25 cellular contexts compared by ENCODE assay signal in genomic region chr11:116482716-116483115, GRCh38.
DNase-seq lines count a peak whose midpoint lies in the region; ATAC-seq, FAIRE-seq and TF ChIP-seq lines count a peak whose summit lies in the region.
"Had no signal": no experiment of that assay in that cellular context is flagged by ENCODE, and none has a peak within 500 bp of the region (broad histone marks: within the 10 kb centered on the region; RNA-seq: fewer than 3 reads in every experiment).

No MANE protein-coding gene starts in this region.

- H4K20me1 ChIP-seq in hepatocyte (ENCODE audit: insufficient read depth, poor library complexity, severe bottlenecking), result no peaks in the 10 kb centered on the region
- H4K20me1 ChIP-seq: BLaER1 treated with 17β-estradiol and CSF1 and Interleukin-3, amounts not matched to agents 10 nM and 100 nM had no signal

- TF ChIP-seq CTCF in WERI-Rb-1 (IDR thresholded peaks at IDR 0.05; ENCODE audit: low read depth, low read length) (no peak), hepatocyte (IDR thresholded peaks at IDR 0.05; ENCODE audit: poor library complexity) (no peak), mucosa of descending colon (IDR thresholded peaks at IDR 0.05) (no peak)

- ATAC-seq in mucosa of descending colon, result peak; percentile 20
- no peak for ATAC-seq in HG03045 (IDR thresholded peaks at IDR 0.05; ENCODE audit: unreplicated experiment)
- ATAC-seq: CD8-positive, alpha-beta T cell; GM12878 had no signal

- no peaks in the 10 kb centered on the region for H3K79me2 ChIP-seq in hepatocyte

- 80% methylated on average over 4 of the region's 4 CpGs for WGBS in hepatocyte (ENCODE audit: low lambda C conversion rate, missing lambda C conversion rate)
- WGBS in small intestine, 3 donors, result 63 to 70% (median 66%) methylated on average over 4 of the region's 4 CpGs

- H3K4me3 ChIP-seq in WERI-Rb-1 (ENCODE audit: low read depth, low read length), result no peak overlapping the region
- H3K4me3 ChIP-seq in hepatocyte, result no peak overlapping the region
- H3K4me3 ChIP-seq in mucosa of descending colon, result no peak overlapping the region
- no peak overlapping the region for H3K4me3 ChIP-seq in small intestine (ENCODE audit: low read depth in 1 of 2, low read length in 2 of 2)
- H3K4me3 ChIP-seq: BLaER1 treated with 17β-estradiol and CSF1 and Interleukin-3, amounts not matched to agents 10 nM and 100 nM; GM12878 had no signal

- FAIRE-seq in small intestine (lab: Jason Lieb, UNC), result no peak
- FAIRE-seq: A204.1, GM12878, GM12892, GM18507 had no signal

- H3K27ac ChIP-seq in WERI-Rb-1 (peak overlapping the region; percentile 80), hepatocyte (no peak overlapping the region), small intestine (ENCODE audit: low read depth in 1 of 2, low read length in 1 of 2) (no peak overlapping the region)
- H3K27ac ChIP-seq: BLaER1 treated with 17β-estradiol and CSF1 and Interleukin-3, amounts not matched to agents 10 nM and 100 nM; C4-2B had no signal

- H3K36me3 ChIP-seq in WERI-Rb-1 (no peaks in the 10 kb centered on the region), hepatocyte (replicated peaks; ENCODE audit: insufficient read depth, low read depth) (no peaks in the 10 kb centered on the region), mucosa of descending colon (ENCODE audit: low read depth) (no peaks in the 10 kb centered on the region), small intestine (ENCODE audit: control insufficient read depth in 2 of 2, insufficient read depth in 2 of 2, low read length in 2 of 2) (no peaks in the 10 kb centered on the region)
- H3K36me3 ChIP-seq: BLaER1 treated with 17β-estradiol and CSF1 and Interleukin-3, amounts not matched to agents 10 nM and 100 nM had no signal

- no peak overlapping the region for H2AFZ ChIP-seq in hepatocyte

- H3K9me2 ChIP-seq in hepatocyte (replicated peaks; ENCODE audit: insufficient read depth), result no peaks in the 10 kb centered on the region

- intact Hi-C loops in mucosa of descending colon (cut with DNase I, micrococcal nuclease), result no loop called here

- H3K4me2 ChIP-seq in hepatocyte, result no peak overlapping the region
- H3K4me2 ChIP-seq: BLaER1 treated with 17β-estradiol and CSF1 and Interleukin-3, amounts not matched to agents 10 nM and 100 nM had no signal

- no peaks in the 10 kb centered on the region for H3K27me3 ChIP-seq in WERI-Rb-1 (ENCODE audit: insufficient read depth, low read depth, severe bottlenecking)
- H3K27me3 ChIP-seq in hepatocyte, result peaks cover 1% of the 10 kb centered on the region
- peaks cover 0 to 2% of the 10 kb centered on the region in 2 donors for H3K27me3 ChIP-seq in small intestine (ENCODE audit: control insufficient read depth in 2 of 2, insufficient read depth in 2 of 2, low read length in 2 of 2)
- H3K27me3 ChIP-seq: BLaER1 treated with 17β-estradiol and CSF1 and Interleukin-3, amounts not matched to agents 10 nM and 100 nM had no signal

- H3K4me1 ChIP-seq in hepatocyte (ENCODE audit: insufficient read depth) (peaks cover 18% of the 10 kb centered on the region), mucosa of descending colon (ENCODE audit: low read depth) (no peaks in the 10 kb centered on the region), small intestine (ENCODE audit: control insufficient read depth in 2 of 2, insufficient read depth in 1 of 2, low read depth in 1 of 2, low read length in 1 of 2) (no peaks in the 10 kb centered on the region)
- H3K4me1 ChIP-seq: BLaER1 treated with 17β-estradiol and CSF1 and Interleukin-3, amounts not matched to agents 10 nM and 100 nM had no signal

- DNase-seq in WERI-Rb-1, result no peak
- peak; percentile 32 for DNase-seq in hepatocyte (ENCODE audit: low spot score)
- DNase-seq in mucosa of descending colon, result no peak
- DNase-seq in small intestine, result peak; percentile 57
- no peak for DNase-seq in hepatic stellate cell (ENCODE audit: low spot score)
- DNase-seq in NCI-H69 (lab: John Stamatoyannopoulos, UW), result no peak
- no peak for DNase-seq in HuH-7 (ENCODE audit: low spot score)
- DNase-seq: 8988T; AML-193; CD4-positive, alpha-beta T cell; CD8-positive, alpha-beta T cell; DMS 273 treated with DMSO at 0.1 percent for 48 hours; DMS153; DMS53; DMS79; DND-41; EL; GDM1 had no signal

- H3K9me3 ChIP-seq in WERI-Rb-1 (ENCODE audit: severe bottlenecking) (no peaks in the 10 kb centered on the region), hepatocyte (ENCODE audit: low read depth) (no peaks in the 10 kb centered on the region), mucosa of descending colon (no peaks in the 10 kb centered on the region), small intestine (ENCODE audit: control insufficient read depth, low read depth) (no peaks in the 10 kb centered on the region)
- H3K9me3 ChIP-seq: BLaER1 treated with 17β-estradiol and CSF1 and Interleukin-3, amounts not matched to agents 10 nM and 100 nM had no signal

Comparison
In these comparisons a context has a peak if more than half of its experiments do, and no peak if none do; other contexts are left out.
1. DNase-seq: peak in hepatocyte (single experiment) and small intestine (single experiment); none in WERI-Rb-1 (single experiment), mucosa of descending colon (0 of 3), hepatic stellate cell (single experiment), NCI-H69 (single experiment) and HuH-7 (single experiment).